ENCODE assay signal across 2 cellular contexts in genomic region chr3:119290613-119291012, GRCh38.
A peak's percentile ranks its signal among the peaks of the same experiment; 100 is the strongest.
TF ChIP-seq lines count a peak whose summit lies in the region.

No MANE protein-coding gene starts in this region.

TF ChIP-seq in SK-N-SH treated with all-trans-retinoic acid at 6 μM for 48 hours, 23 proteins besides CTCF, POLR2A, EP300 and RAD21:
- no peak for TF ChIP-seq BACH2 (CRISPR knock-in tag; IDR thresholded peaks at IDR 0.05; ENCODE audit: borderline replicate concordance)
- TF ChIP-seq ZNF8 (CRISPR knock-in tag; IDR thresholded peaks at IDR 0.05), result no peak
- no peak for TF ChIP-seq TSHZ2 (CRISPR knock-in tag; IDR thresholded peaks at IDR 0.05)
- TF ChIP-seq CSDC2 (CRISPR knock-in tag; IDR thresholded peaks at IDR 0.05), result no peak
- TF ChIP-seq ZNF70 (CRISPR knock-in tag; IDR thresholded peaks at IDR 0.05), result no peak
- no peak for TF ChIP-seq RARB (CRISPR knock-in tag; IDR thresholded peaks at IDR 0.05)
- no peak for TF ChIP-seq CREB5 (CRISPR knock-in tag; IDR thresholded peaks at IDR 0.05; ENCODE audit: low read depth)
- TF ChIP-seq ISL1 (CRISPR knock-in tag; IDR thresholded peaks at IDR 0.05), result peak; percentile 84

TF ChIP-seq in SK-N-SH, 30 proteins besides CTCF, POLR2A, EP300 and RAD21:
- TF ChIP-seq TEAD4 (IDR thresholded peaks at IDR 0.05; ENCODE audit: borderline replicate concordance, insufficient read depth) (no peak), FOSL2 (IDR thresholded peaks at IDR 0.05; ENCODE audit: borderline replicate concordance, low read depth) (no peak), MEF2A (IDR thresholded peaks at IDR 0.05; ENCODE audit: borderline replicate concordance, low read depth) (no peak), PBX3 (IDR thresholded peaks at IDR 0.05) (no peak), NFIC (IDR thresholded peaks at IDR 0.05; ENCODE audit: borderline replicate concordance) (no peak), YY1 (IDR thresholded peaks at IDR 0.05; ENCODE audit: low read depth) (no peak), TAF1 (IDR thresholded peaks at IDR 0.05; ENCODE audit: borderline replicate concordance, low read depth, low read length) (no peak), IRF3 (IDR thresholded peaks at IDR 0.05; ENCODE audit: low read depth, low read length) (no peak), GATA2 (CRISPR knock-in tag; IDR thresholded peaks at IDR 0.05) (no peak), CHD2 (IDR thresholded peaks at IDR 0.05; ENCODE audit: low read length, partially characterized antibody) (no peak), TCF12 (IDR thresholded peaks at IDR 0.05) (no peak), FOXJ3 (CRISPR knock-in tag; IDR thresholded peaks at IDR 0.05) (no peak), POLR2AphosphoS5 (IDR thresholded peaks at IDR 0.05; ENCODE audit: low read depth, low read length) (no peak), RFX5 (IDR thresholded peaks at IDR 0.05; ENCODE audit: low read length) (no peak), EZH2phosphoT487 (IDR thresholded peaks at IDR 0.05; ENCODE audit: borderline replicate concordance, low read depth) (no peak), RXRA (IDR thresholded peaks at IDR 0.05; ENCODE audit: borderline replicate concordance, low read depth) (no peak)
TF ChIP-seq in SK-N-SH: peak in this region for 0.
